Comparison of ENCODE assay signal across 32 cellular contexts in the genomic region with DNA sequence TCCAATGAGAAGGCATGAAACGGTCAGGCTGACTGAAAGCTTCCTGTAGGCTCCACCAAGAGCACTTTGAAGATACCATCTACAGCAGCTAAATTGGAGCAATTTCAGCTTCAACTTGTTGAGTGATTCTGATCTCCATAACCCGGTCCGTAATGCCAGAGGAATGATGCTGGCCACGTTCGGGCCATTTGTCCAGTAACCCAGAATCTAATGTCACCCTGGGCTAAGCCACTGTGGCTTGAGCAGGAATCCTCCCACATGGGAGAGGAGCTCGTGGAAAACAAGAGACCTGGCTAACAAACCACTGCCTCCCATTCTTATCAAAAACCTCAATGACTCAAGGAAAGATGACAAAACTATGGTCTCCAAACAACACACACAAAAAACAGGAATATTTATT. TPM values are rescaled to one million over a fixed set of nuclear protein-coding genes. Genes with fewer than 3 reads are reported as not detected.
"Had no signal": no experiment of that assay in that cellular context is flagged by ENCODE, and none has a peak within 500 bp of the region (broad histone marks: within the 10 kb centered on the region; RNA-seq: fewer than 3 reads in every experiment).

No MANE protein-coding gene starts in this region.

- H2AFZ ChIP-seq: neural progenitor cell, parathyroid adenoma had no signal

- H3K27ac Mint-ChIP-seq: naive thymus-derived CD4-positive, alpha-beta T cell; natural killer cell; nephron; neural progenitor cell; progenitor cell of endocrine pancreas; stimulated activated memory B cell treated with anti-CD40 and anti-IgM and Interleukin-4, amounts not matched to agents 10 μg/mL and 1 μg/mL and 100 μg/mL, for 72 hours; type B pancreatic cell had no signal

- H3K9me3 ChIP-seq: ovary, psoas muscle, right lobe of liver, sigmoid colon, spleen, suprapubic skin, testis, tibial artery, upper lobe of right lung, uterus had no signal

- H3K4me1 Mint-ChIP-seq: naive thymus-derived CD4-positive, alpha-beta T cell; natural killer cell; nephron; neural progenitor cell; stimulated activated memory B cell treated with anti-CD40 and anti-IgM and Interleukin-4, amounts not matched to agents 10 μg/mL and 1 μg/mL and 100 μg/mL, for 72 hours; stimulated activated naive CD8-positive, alpha-beta T cell treated with anti-CD3 and anti-CD28 coated beads, Interleukin-15, amount 100 ng/mL, for 72 hours had no signal

- H3K36me3 ChIP-seq: neural progenitor cell, ovary, right lobe of liver, sigmoid colon, spleen, suprapubic skin, tibial artery, upper lobe of right lung, uterus had no signal

- H3K36me3 Mint-ChIP-seq: naive thymus-derived CD4-positive, alpha-beta T cell; natural killer cell; neural progenitor cell; stimulated activated memory B cell treated with anti-CD40 and anti-IgM and Interleukin-4, amounts not matched to agents 10 μg/mL and 1 μg/mL and 100 μg/mL, for 72 hours; type B pancreatic cell had no signal

- H3K9ac ChIP-seq: neural progenitor cell, parathyroid adenoma had no signal

- H3K27me3 Mint-ChIP-seq: progenitor cell of endocrine pancreas; stimulated activated memory B cell treated with anti-CD40 and anti-IgM and Interleukin-4, amounts not matched to agents 10 μg/mL and 1 μg/mL and 100 μg/mL, for 72 hours; stimulated activated naive CD8-positive, alpha-beta T cell treated with anti-CD3 and anti-CD28 coated beads, Interleukin-15, amount 100 ng/mL, for 72 hours; type B pancreatic cell had no signal

- H3K79me2 ChIP-seq: parathyroid adenoma had no signal

- H3K27me3 ChIP-seq: ovary, right lobe of liver, sigmoid colon, spleen, suprapubic skin, testis, tibial artery, upper lobe of right lung had no signal

- H3K4me3 Mint-ChIP-seq: naive thymus-derived CD4-positive, alpha-beta T cell; natural killer cell; nephron; neural progenitor cell; stimulated activated memory B cell treated with anti-CD40 and anti-IgM and Interleukin-4, amounts not matched to agents 10 μg/mL and 1 μg/mL and 100 μg/mL, for 72 hours; stimulated activated naive CD8-positive, alpha-beta T cell treated with anti-CD3 and anti-CD28 coated beads, Interleukin-15, amount 100 ng/mL, for 72 hours; type B pancreatic cell had no signal

- H3K4me3 ChIP-seq: neural progenitor cell, ovary, psoas muscle, right lobe of liver, sigmoid colon, skin epidermis, smooth muscle cell, spleen, suprapubic skin, testis, tibial artery, upper lobe of right lung, uterus had no signal

- DNase-seq: naive thymus-derived CD4-positive, alpha-beta T cell; natural killer cell; occipital lobe; ovary; posterior cingulate gyrus; psoas muscle; right cardiac atrium; right lobe of liver; sigmoid colon; spleen; stimulated activated CD4-positive, alpha-beta T cell treated with anti-CD3 and anti-CD28 coated beads, Interleukin-12 subunit alpha, Interleukin-12 subunit beta, amount 100 ng/mL, for 4 hours; stimulated activated CD4-positive, alpha-beta T cell treated with anti-CD3 and anti-CD28 coated beads, Interleukin-1b, Interleukin-23, amount 100 ng/mL, for 48 hours; stimulated activated CD4-positive, alpha-beta T cell treated with anti-CD3 and anti-CD28 coated beads, Interleukin-4, amount 100 ng/mL, for 1 hour; stimulated activated CD4-positive, alpha-beta T cell treated with anti-CD3 and anti-CD28 coated beads, Interleukin-4, amount 100 ng/mL, for 4 hours; stimulated activated CD8-positive, alpha-beta memory T cell treated with anti-CD3 and anti-CD28 coated beads, Interleukin-4, amount 100 ng/mL, for 48 hours; stimulated activated naive CD4-positive, alpha-beta T cell; stimulated activated naive CD8-positive, alpha-beta T cell treated with anti-CD3 and anti-CD28 coated beads, Interleukin-15, amount 100 ng/mL, for 72 hours; stimulated activated naive CD8-positive, alpha-beta T cell treated with anti-CD3 and anti-CD28 coated beads, Interleukin-15, Interleukin-2, amounts not matched to agents 100 U/mL and 50 U/mL, for 24 hours; substantia nigra; testis; tibial artery; upper lobe of right lung; uterus had no signal

- H3K27ac ChIP-seq: neural progenitor cell, ovary, parathyroid adenoma, psoas muscle, right lobe of liver, sigmoid colon, skin epidermis, spleen, suprapubic skin, testis, tibial artery, upper lobe of right lung had no signal

- H3K4me2 ChIP-seq: neural progenitor cell, smooth muscle cell had no signal

- H3K4me1 ChIP-seq: neural progenitor cell, parathyroid adenoma, psoas muscle, right lobe of liver, sigmoid colon, spleen, suprapubic skin, testis, tibial artery, upper lobe of right lung, uterus had no signal

- H3K9me3 Mint-ChIP-seq: naive thymus-derived CD4-positive, alpha-beta T cell; natural killer cell; nephron; neural progenitor cell; stimulated activated memory B cell treated with anti-CD40 and anti-IgM and Interleukin-4, amounts not matched to agents 10 μg/mL and 1 μg/mL and 100 μg/mL, for 72 hours; stimulated activated naive CD8-positive, alpha-beta T cell treated with anti-CD3 and anti-CD28 coated beads, Interleukin-15, amount 100 ng/mL, for 72 hours; type B pancreatic cell had no signal

RNA-seq across cellular contexts. Expression of a gene that starts 51.8 kb away (rescaled TPM):
- total RNA-seq: natural killer cell had no signal
